19 cellular contexts compared by ENCODE assay signal in genomic region chr6:43101497-43101896, GRCh38.
"Had no signal": no experiment of that assay in that cellular context is flagged by ENCODE, and none has a peak within 500 bp of the region (broad histone marks: within the 10 kb centered on the region; RNA-seq: fewer than 3 reads in every experiment).

No MANE protein-coding gene starts in this region.

- H3K27ac ChIP-seq: colonic mucosa, esophagus squamous epithelium, foreskin keratinocyte, neutrophil, right atrium auricular region, stomach, thoracic aorta, transverse colon had no signal

- H3K36me3 Mint-ChIP-seq: naive thymus-derived CD4-positive, alpha-beta T cell had no signal

- DNase-seq: colonic mucosa; dermis blood vessel endothelial cell; esophagus squamous epithelium; foreskin keratinocyte; head of caudate nucleus; hippocampal formation; kidney glomerular epithelial cell; mammary epithelial cell; naive thymus-derived CD4-positive, alpha-beta T cell; small intestine; stimulated activated CD4-positive, alpha-beta T cell treated with anti-CD3 and anti-CD28 coated beads, Interleukin-12 subunit alpha, Interleukin-12 subunit beta, amount 100 ng/mL, for 4 hours; stimulated activated naive CD4-positive, alpha-beta T cell; stomach; substantia nigra; transverse colon had no signal

- FAIRE-seq: small intestine had no signal

- H3K9me3 Mint-ChIP-seq: naive thymus-derived CD4-positive, alpha-beta T cell had no signal

- H3K9me3 ChIP-seq: colonic mucosa, esophagus squamous epithelium, neutrophil, right atrium auricular region, stomach, thoracic aorta, transverse colon had no signal

- H3K36me3 ChIP-seq: colonic mucosa, esophagus squamous epithelium, neutrophil, right atrium auricular region, stomach, thoracic aorta, transverse colon had no signal

- H3K27ac Mint-ChIP-seq: naive thymus-derived CD4-positive, alpha-beta T cell had no signal

- H3K4me3 ChIP-seq: colonic mucosa, esophagus squamous epithelium, right atrium auricular region, stomach, thoracic aorta, transverse colon had no signal

- H3K27me3 ChIP-seq: colonic mucosa, esophagus squamous epithelium, foreskin keratinocyte, neutrophil, right atrium auricular region, stomach, transverse colon had no signal

- H3K4me3 Mint-ChIP-seq: naive thymus-derived CD4-positive, alpha-beta T cell had no signal

- H3K4me1 ChIP-seq: colonic mucosa had no signal

- ATAC-seq: foreskin keratinocyte; left lobe of liver; naive thymus-derived CD4-positive, alpha-beta T cell had no signal
